In the genomic region with DNA sequence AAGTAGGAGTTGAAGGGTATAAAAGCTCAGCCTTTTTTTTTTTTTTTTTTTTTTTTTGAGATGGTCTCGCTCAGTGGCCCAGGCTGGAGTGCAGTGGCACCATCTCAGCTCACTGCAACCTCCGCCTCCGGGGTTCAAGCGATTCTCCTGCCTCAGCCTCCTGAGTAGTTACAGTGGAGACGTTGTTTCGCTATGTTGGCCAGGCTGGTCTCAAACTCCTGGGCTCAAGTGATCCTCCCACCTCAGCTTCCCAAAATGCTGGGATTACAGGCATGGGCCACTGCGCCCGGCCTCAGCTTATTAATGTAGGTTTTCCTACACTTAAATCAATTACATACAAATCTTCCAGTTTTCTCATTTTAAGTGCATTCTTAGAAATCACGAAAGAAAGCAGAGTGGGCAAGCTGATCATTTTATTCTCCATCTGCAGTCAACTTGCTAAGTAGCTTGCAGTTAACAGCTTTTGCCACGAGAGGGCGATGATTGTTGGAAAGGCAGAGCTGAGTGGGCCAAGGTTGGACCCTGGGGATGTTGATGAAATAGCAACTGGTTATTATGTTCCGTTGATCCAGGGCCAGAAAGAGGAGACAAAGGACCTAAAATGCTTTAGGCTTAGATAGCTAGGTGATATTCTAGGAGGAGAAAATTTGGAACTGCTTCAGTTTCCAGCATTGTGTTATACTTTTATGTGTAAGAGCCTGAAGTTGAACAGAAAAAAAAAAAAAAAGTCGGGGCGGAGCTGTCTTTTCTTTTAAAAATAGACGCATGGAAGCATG, we compare ENCODE assay signal across 8 cellular contexts.
DNase-seq lines count a peak whose midpoint lies in the region; ATAC-seq and TF ChIP-seq lines count a peak whose summit lies in the region.

No MANE protein-coding gene starts in this region.

- no peak overlapping the region for H3K4me3 Mint-ChIP-seq in T-helper 2 cell treated with Interferon-gamma antibody and Interleukin-4, amounts not matched to agents 5 μg/mL and 100 μg/mL, for 36 hours

- no peak for TF ChIP-seq EP300 in sigmoid colon (IDR thresholded peaks at IDR 0.05)

- peak overlapping the region; percentile 29 for H3K27ac ChIP-seq in angular gyrus (ENCODE audit: low read depth, low read length)
- peak overlapping the region in 2 of 4 donors; percentile 30 to 47 for H3K27ac ChIP-seq in sigmoid colon

- H3K36me3 ChIP-seq in sigmoid colon = no peaks in the 10 kb centered on the region

- H3K27me3 ChIP-seq in sigmoid colon = no peaks in the 10 kb centered on the region

- intact Hi-C loops in sigmoid colon (cut with DNase I) = loop anchor here (2.0 to 5.0 kb wide), 3 partner anchors 234 to 398 kb away; a partner anchor contains a TSS

- no peaks in the 10 kb centered on the region for H3K9me3 Mint-ChIP-seq in T-helper 2 cell treated with Interferon-gamma antibody and Interleukin-4, amounts not matched to agents 5 μg/mL and 100 μg/mL, for 36 hours

- peaks cover 0 to 6% (median 3%) of the 10 kb centered on the region in 4 donors for H3K4me1 ChIP-seq in sigmoid colon

- no peaks in the 10 kb centered on the region for H3K27me3 Mint-ChIP-seq in T-helper 2 cell treated with Interferon-gamma antibody and Interleukin-4, amounts not matched to agents 5 μg/mL and 100 μg/mL, for 36 hours (ENCODE audit: low read depth)

- ATAC-seq in HG03039 (IDR thresholded peaks at IDR 0.05; ENCODE audit: unreplicated experiment) = no peak

- TF ChIP-seq POLR2A in sigmoid colon (IDR thresholded peaks at IDR 0.05) = no peak

- WGBS in sigmoid colon, 2 donors = 57 to 61% methylated on average over 15 of the region's 15 CpGs

- H3K9me3 ChIP-seq in sigmoid colon = no peaks in the 10 kb centered on the region

- H3K4me1 Mint-ChIP-seq in T-helper 2 cell treated with Interferon-gamma antibody and Interleukin-4, amounts not matched to agents 5 μg/mL and 100 μg/mL, for 36 hours (ENCODE audit: low read depth) = peaks cover 24% of the 10 kb centered on the region

- peak; percentile 80 for DNase-seq in NCI-H1694 (lab: John Stamatoyannopoulos, UW)
- DNase-seq in T-helper 2 cell treated with Interferon-gamma antibody and Interleukin-4, amounts not matched to agents 5 μg/mL and 100 μg/mL, for 36 hours (ENCODE audit: low spot score) = peak; percentile 57
- peak; percentile 55 for DNase-seq in hepatic stellate cell (ENCODE audit: low spot score)
- peak; percentile 92 for DNase-seq in sigmoid colon
- DNase-seq in GF-D8 (lab: John Stamatoyannopoulos, UW) = no peak

- H3K27ac Mint-ChIP-seq in T-helper 2 cell treated with Interferon-gamma antibody and Interleukin-4, amounts not matched to agents 5 μg/mL and 100 μg/mL, for 36 hours = no peak overlapping the region

- no peak overlapping the region for H3K4me3 ChIP-seq in sigmoid colon

- H3K36me3 Mint-ChIP-seq in T-helper 2 cell treated with Interferon-gamma antibody and Interleukin-4, amounts not matched to agents 5 μg/mL and 100 μg/mL, for 36 hours (ENCODE audit: low read depth) = no peaks in the 10 kb centered on the region

- TF ChIP-seq CTCF in GM12872 (IDR thresholded peaks at IDR 0.05; ENCODE audit: insufficient read depth, low read depth, low read length) (peak; percentile 82), sigmoid colon (IDR thresholded peaks at IDR 0.05) (peak; percentile 74 to 93 (median 84))
